ENCODE assay signal across 22 cellular contexts in genomic region chr1:204358605-204359004, GRCh38. TPM values are rescaled to one million over a fixed set of nuclear protein-coding genes. Genes with fewer than 3 reads are reported as not detected.
A peak's percentile ranks its signal among the peaks of the same experiment; 100 is the strongest.
DNase-seq lines count a peak whose midpoint lies in the region; ATAC-seq and TF ChIP-seq lines count a peak whose summit lies in the region.
"Had no signal": no experiment of that assay in that cellular context is flagged by ENCODE, and none has a peak within 500 bp of the region (broad histone marks: within the 10 kb centered on the region; RNA-seq: fewer than 3 reads in every experiment).

No MANE protein-coding gene starts in this region.

- H3K27me3 ChIP-seq in cardiac muscle cell (no peaks in the 10 kb centered on the region), mucosa of stomach (ENCODE audit: control insufficient read depth, insufficient read depth, low read length) (no peaks in the 10 kb centered on the region), GM23248 (replicated peaks; ENCODE audit: insufficient read depth) (no peaks in the 10 kb centered on the region)
- H3K27me3 ChIP-seq: MG63, thyroid gland had no signal

- H3K9me3 ChIP-seq in cardiac muscle cell (ENCODE audit: low read depth), result no peaks in the 10 kb centered on the region
- H3K9me3 ChIP-seq in mucosa of stomach (ENCODE audit: control insufficient read depth, low read length), result no peaks in the 10 kb centered on the region
- H3K9me3 ChIP-seq in GM23248 (ENCODE audit: low read depth), result no peaks in the 10 kb centered on the region
- H3K9me3 ChIP-seq: esophagus muscularis mucosa, MG63, thyroid gland had no signal

- H3K27me3 Mint-ChIP-seq in activated T-cell treated with anti-CD3 and anti-CD28 coated beads, Interleukin-2, amount 50 U/mL, for 24 hours, result peaks cover 3% of the 10 kb centered on the region

- H3K27ac Mint-ChIP-seq in activated T-cell treated with anti-CD3 and anti-CD28 coated beads, Interleukin-2, amount 50 U/mL, for 24 hours, result no peak overlapping the region
- H3K27ac Mint-ChIP-seq: CD4-positive, alpha-beta memory T cell; natural killer cell treated with Interleukin-12 subunit alpha and Interleukin-12 subunit beta and Interleukin-15 and Interleukin-18, amount 100 ng/mL, for 72 hours; stimulated activated effector memory CD8-positive, alpha-beta T cell treated with anti-CD3 and anti-CD28 coated beads, Interleukin-12 subunit alpha, Interleukin-12 subunit beta, amount 100 ng/mL, for 72 hours had no signal

- H3K4me3 Mint-ChIP-seq in activated T-cell treated with anti-CD3 and anti-CD28 coated beads, Interleukin-2, amount 50 U/mL, for 24 hours, result no peak overlapping the region
- H3K4me3 Mint-ChIP-seq: CD4-positive, alpha-beta memory T cell; natural killer cell treated with Interleukin-12 subunit alpha and Interleukin-12 subunit beta and Interleukin-15 and Interleukin-18, amount 100 ng/mL, for 72 hours; stimulated activated effector memory CD8-positive, alpha-beta T cell treated with anti-CD3 and anti-CD28 coated beads, Interleukin-12 subunit alpha, Interleukin-12 subunit beta, amount 100 ng/mL, for 72 hours had no signal

- ATAC-seq in left cardiac atrium, result no peak
- no peak for ATAC-seq in GM21786 (IDR thresholded peaks at IDR 0.05; ENCODE audit: unreplicated experiment)
- ATAC-seq: natural killer cell treated with Interleukin-12 subunit alpha and Interleukin-12 subunit beta and Interleukin-15 and Interleukin-18, amount 100 ng/mL, for 72 hours; stimulated activated effector memory CD8-positive, alpha-beta T cell treated with anti-CD3 and anti-CD28 coated beads, Interleukin-12 subunit alpha, Interleukin-12 subunit beta, amount 100 ng/mL, for 72 hours had no signal

- WGBS in GM23248 (ENCODE audit: low coverage in 1 of 2, low lambda C conversion rate in 2 of 2, missing lambda C conversion rate in 2 of 2), 2 experiments, result 72% methylated on average over 5 of the region's 5 CpGs; no CpG with 5 or more reads in 1 of the 2 experiments

- no peaks in the 10 kb centered on the region for H3K9me2 ChIP-seq in GM23248 (ENCODE audit: insufficient read depth)

- no peaks in the 10 kb centered on the region for H3K79me2 ChIP-seq in GM23248 (ENCODE audit: insufficient read depth)

- in situ Hi-C loops in GM23248 (cut with MboI), result no loop called here

- H3F3A ChIP-seq in GM23248 (ENCODE audit: insufficient read depth), result no peaks in the 10 kb centered on the region

- intact Hi-C loops in left cardiac atrium (cut with DNase I), result no loop called here

- no peaks in the 10 kb centered on the region for H4K20me1 ChIP-seq in GM23248 (ENCODE audit: insufficient read depth)

- no peak for DNase-seq in cardiac muscle cell (ENCODE audit: low read depth in 1 of 2, low spot score in 1 of 2)
- no peak for DNase-seq in left cardiac atrium
- no peak for DNase-seq in 8988T
- no peak for DNase-seq in GM23248
- no peak for DNase-seq in activated T-cell treated with anti-CD3 and anti-CD28 coated beads, Interleukin-2, amount 50 U/mL, for 24 hours
- DNase-seq: ACHN; activated CD4-positive, CD25-positive, alpha-beta regulatory T cell; activated CD8-positive, alpha-beta memory T cell treated with anti-CD3 and anti-CD28 coated beads for 24 hours; CD4-positive, alpha-beta memory T cell; DMS79 treated with DMSO at 0.1 percent for 48 hours; mammary epithelial cell; MG63; NCI-H187 treated with DMSO at 0.1 percent for 48 hours; NCI-H526 treated with DMSO at 0.1 percent for 48 hours; SIG-M5; thyroid gland had no signal

- H3K4me3 ChIP-seq in cardiac muscle cell, result no peak overlapping the region
- H3K4me3 ChIP-seq in mucosa of stomach (ENCODE audit: low read length), result no peak overlapping the region
- H3K4me3 ChIP-seq in GM23248, result no peak overlapping the region
- H3K4me3 ChIP-seq: MG63, thyroid gland had no signal

- H3K4me1 ChIP-seq in cardiac muscle cell (ENCODE audit: low read depth) (peaks cover 58% of the 10 kb centered on the region), mucosa of stomach (ENCODE audit: control insufficient read depth, insufficient read depth, low read length) (peaks cover 64% of the 10 kb centered on the region), GM23248 (ENCODE audit: insufficient read depth) (peaks cover 12% of the 10 kb centered on the region)

- H3K4me1 Mint-ChIP-seq in activated T-cell treated with anti-CD3 and anti-CD28 coated beads, Interleukin-2, amount 50 U/mL, for 24 hours (ENCODE audit: low read depth), result peaks cover 14% of the 10 kb centered on the region

- H3K9ac ChIP-seq in mucosa of stomach (ENCODE audit: low read length), result peak overlapping the region; percentile 16
- H3K9ac ChIP-seq in GM23248, result no peak overlapping the region

- no peak for TF ChIP-seq CTCF in cardiac muscle cell (IDR thresholded peaks at IDR 0.05; ENCODE audit: low read depth, low read length)

- H3K36me3 Mint-ChIP-seq in activated T-cell treated with anti-CD3 and anti-CD28 coated beads, Interleukin-2, amount 50 U/mL, for 24 hours (ENCODE audit: low read depth), result no peaks in the 10 kb centered on the region
- H3K36me3 Mint-ChIP-seq: CD4-positive, alpha-beta memory T cell; natural killer cell treated with Interleukin-12 subunit alpha and Interleukin-12 subunit beta and Interleukin-15 and Interleukin-18, amount 100 ng/mL, for 72 hours had no signal

- H3K9me3 Mint-ChIP-seq in activated T-cell treated with anti-CD3 and anti-CD28 coated beads, Interleukin-2, amount 50 U/mL, for 24 hours, result no peaks in the 10 kb centered on the region
- H3K9me3 Mint-ChIP-seq: CD4-positive, alpha-beta memory T cell; natural killer cell treated with Interleukin-12 subunit alpha and Interleukin-12 subunit beta and Interleukin-15 and Interleukin-18, amount 100 ng/mL, for 72 hours; stimulated activated effector memory CD8-positive, alpha-beta T cell treated with anti-CD3 and anti-CD28 coated beads, Interleukin-12 subunit alpha, Interleukin-12 subunit beta, amount 100 ng/mL, for 72 hours had no signal

- H3K4me2 ChIP-seq in GM23248 (ENCODE audit: unreplicated experiment), result no peak overlapping the region

- H2AFZ ChIP-seq in GM23248, result no peak overlapping the region

- H3K36me3 ChIP-seq in cardiac muscle cell (no peaks in the 10 kb centered on the region), mucosa of stomach (ENCODE audit: control insufficient read depth, insufficient read depth, low read length) (no peaks in the 10 kb centered on the region), GM23248 (ENCODE audit: low read depth) (no peaks in the 10 kb centered on the region)
- H3K36me3 ChIP-seq: esophagus muscularis mucosa, MG63, thyroid gland had no signal

- H3K27ac ChIP-seq in cardiac muscle cell, result peak overlapping the region; percentile 77
- H3K27ac ChIP-seq in cingulate gyrus (ENCODE audit: low read depth, low read length), result peak overlapping the region; percentile 90
- H3K27ac ChIP-seq in GM23248, result no peak overlapping the region
- H3K27ac ChIP-seq: thyroid gland had no signal

RNA-seq across cellular contexts. Expression of gene PLEKHA6, which starts 1.1 kb away (rescaled TPM):
- 44.1 and 71.7 TPM in 2 replicates for total RNA-seq in cardiac muscle cell
- polyA plus RNA-seq in cardiac muscle cell, result 23.1 and 41.6 TPM in 2 replicates
- 10 to 100 TPM; 14.1 to 19.8 TPM for total RNA-seq in left cardiac atrium
- 7.3 and 8.3 TPM in 2 replicates for total RNA-seq in GM23248 (2014; rRNA removed; shearing (Covaris generic))
- polyA plus RNA-seq in GM23248 (2016; fragmentation: Nextera tagmentation; extraction: Ambion mirVana), result 4.5 and 5.5 TPM in 2 replicates

RNA-seq across cellular contexts. Expression of gene PPP1R15B, which starts 53.0 kb away (rescaled TPM):
- total RNA-seq in cardiac muscle cell (24.9 and 27.0 TPM in 2 replicates), left cardiac atrium (10 to 100 TPM; 22.1 to 37.5 TPM)
- polyA plus RNA-seq in cardiac muscle cell (15.7 and 19.8 TPM in 2 replicates), GM23248 (2016; fragmentation: Nextera tagmentation; extraction: Ambion mirVana) (14.5 and 15.4 TPM in 2 replicates)
- total RNA-seq in GM23248 (2014; rRNA removed; shearing (Covaris generic)), result 27.6 and 28.4 TPM in 2 replicates
